1 cellular context compared by ENCODE assay signal in the genomic region with DNA sequence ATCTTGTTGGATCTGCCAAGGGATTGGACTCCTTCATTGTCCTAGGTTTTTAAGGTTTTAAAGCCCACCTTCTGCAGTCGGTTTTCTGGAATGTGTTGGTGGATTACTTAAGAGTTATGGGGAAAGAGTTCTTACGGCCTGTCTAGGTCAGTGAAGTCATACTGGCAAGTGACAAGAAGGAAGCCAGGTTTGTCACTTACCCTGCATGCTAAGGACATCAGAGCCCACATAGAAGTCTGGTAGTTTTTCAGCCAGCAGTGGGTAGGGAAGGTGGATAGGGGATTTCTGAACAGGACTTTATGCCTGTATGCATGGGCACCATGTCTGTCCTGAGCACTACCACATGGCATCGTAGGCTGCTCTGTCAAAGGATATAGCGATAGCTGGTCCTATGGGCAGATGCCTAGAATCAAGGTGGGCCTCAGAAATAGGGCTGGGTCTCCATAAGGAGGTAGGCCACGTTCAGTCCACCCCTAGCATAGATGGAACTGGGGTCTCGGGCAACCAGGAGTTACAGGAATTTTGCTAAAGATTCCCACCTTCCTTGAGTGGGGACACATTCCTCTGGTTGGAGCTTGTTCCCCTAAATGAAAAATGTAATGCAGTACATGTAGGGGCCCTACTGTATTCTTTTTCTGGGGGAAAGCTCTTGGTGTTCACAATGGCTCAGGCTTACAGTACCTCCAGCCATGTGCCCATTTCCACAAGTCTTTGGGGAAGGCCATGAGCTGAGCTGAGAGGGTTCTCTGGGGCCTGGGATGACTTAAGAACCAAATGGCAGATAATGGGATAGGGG.
TF ChIP-seq lines count a peak whose summit lies in the region.

No MANE protein-coding gene starts in this region.

TF ChIP-seq in HepG2, 621 proteins besides CTCF, POLR2A, EP300 and RAD21 (continued from another document and continues in another):
- TF ChIP-seq, protein P1, sequence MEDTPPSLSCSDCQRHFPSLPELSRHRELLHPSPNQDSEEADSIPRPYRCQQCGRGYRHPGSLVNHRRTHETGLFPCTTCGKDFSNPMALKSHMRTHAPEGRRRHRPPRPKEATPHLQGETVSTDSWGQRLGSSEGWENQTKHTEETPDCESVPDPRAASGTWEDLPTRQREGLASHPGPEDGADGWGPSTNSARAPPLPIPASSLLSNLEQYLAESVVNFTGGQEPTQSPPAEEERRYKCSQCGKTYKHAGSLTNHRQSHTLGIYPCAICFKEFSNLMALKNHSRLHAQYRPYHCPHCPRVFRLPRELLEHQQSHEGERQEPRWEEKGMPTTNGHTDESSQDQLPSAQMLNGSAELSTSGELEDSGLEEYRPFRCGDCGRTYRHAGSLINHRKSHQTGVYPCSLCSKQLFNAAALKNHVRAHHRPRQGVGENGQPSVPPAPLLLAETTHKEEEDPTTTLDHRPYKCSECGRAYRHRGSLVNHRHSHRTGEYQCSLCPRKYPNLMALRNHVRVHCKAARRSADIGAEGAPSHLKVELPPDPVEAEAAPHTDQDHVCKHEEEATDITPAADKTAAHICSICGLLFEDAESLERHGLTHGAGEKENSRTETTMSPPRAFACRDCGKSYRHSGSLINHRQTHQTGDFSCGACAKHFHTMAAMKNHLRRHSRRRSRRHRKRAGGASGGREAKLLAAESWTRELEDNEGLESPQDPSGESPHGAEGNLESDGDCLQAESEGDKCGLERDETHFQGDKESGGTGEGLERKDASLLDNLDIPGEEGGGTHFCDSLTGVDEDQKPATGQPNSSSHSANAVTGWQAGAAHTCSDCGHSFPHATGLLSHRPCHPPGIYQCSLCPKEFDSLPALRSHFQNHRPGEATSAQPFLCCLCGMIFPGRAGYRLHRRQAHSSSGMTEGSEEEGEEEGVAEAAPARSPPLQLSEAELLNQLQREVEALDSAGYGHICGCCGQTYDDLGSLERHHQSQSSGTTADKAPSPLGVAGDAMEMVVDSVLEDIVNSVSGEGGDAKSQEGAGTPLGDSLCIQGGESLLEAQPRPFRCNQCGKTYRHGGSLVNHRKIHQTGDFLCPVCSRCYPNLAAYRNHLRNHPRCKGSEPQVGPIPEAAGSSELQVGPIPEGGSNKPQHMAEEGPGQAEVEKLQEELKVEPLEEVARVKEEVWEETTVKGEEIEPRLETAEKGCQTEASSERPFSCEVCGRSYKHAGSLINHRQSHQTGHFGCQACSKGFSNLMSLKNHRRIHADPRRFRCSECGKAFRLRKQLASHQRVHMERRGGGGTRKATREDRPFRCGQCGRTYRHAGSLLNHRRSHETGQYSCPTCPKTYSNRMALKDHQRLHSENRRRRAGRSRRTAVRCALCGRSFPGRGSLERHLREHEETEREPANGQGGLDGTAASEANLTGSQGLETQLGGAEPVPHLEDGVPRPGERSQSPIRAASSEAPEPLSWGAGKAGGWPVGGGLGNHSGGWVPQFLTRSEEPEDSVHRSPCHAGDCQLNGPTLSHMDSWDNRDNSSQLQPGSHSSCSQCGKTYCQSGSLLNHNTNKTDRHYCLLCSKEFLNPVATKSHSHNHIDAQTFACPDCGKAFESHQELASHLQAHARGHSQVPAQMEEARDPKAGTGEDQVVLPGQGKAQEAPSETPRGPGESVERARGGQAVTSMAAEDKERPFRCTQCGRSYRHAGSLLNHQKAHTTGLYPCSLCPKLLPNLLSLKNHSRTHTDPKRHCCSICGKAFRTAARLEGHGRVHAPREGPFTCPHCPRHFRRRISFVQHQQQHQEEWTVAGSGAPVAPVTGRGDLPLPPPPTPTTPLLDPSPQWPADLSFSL (CRISPR knock-in tag; IDR thresholded peaks at IDR 0.05) = no peak
- TF ChIP-seq POLR2AphosphoS5 (IDR thresholded peaks at IDR 0.05; ENCODE audit: low read depth, low read length) = peak; percentile 51
- TF ChIP-seq, protein P2, sequence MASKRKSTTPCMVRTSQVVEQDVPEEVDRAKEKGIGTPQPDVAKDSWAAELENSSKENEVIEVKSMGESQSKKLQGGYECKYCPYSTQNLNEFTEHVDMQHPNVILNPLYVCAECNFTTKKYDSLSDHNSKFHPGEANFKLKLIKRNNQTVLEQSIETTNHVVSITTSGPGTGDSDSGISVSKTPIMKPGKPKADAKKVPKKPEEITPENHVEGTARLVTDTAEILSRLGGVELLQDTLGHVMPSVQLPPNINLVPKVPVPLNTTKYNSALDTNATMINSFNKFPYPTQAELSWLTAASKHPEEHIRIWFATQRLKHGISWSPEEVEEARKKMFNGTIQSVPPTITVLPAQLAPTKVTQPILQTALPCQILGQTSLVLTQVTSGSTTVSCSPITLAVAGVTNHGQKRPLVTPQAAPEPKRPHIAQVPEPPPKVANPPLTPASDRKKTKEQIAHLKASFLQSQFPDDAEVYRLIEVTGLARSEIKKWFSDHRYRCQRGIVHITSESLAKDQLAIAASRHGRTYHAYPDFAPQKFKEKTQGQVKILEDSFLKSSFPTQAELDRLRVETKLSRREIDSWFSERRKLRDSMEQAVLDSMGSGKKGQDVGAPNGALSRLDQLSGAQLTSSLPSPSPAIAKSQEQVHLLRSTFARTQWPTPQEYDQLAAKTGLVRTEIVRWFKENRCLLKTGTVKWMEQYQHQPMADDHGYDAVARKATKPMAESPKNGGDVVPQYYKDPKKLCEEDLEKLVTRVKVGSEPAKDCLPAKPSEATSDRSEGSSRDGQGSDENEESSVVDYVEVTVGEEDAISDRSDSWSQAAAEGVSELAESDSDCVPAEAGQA (IDR thresholded peaks at IDR 0.05; ENCODE audit: low read depth) = 0 out of 2 replicates have a peak, but pooled peaks have one; percentile 20
- TF ChIP-seq, protein P2 (CRISPR knock-in tag; IDR thresholded peaks at IDR 0.05; ENCODE audit: borderline replicate concordance) = no peak
- no peak for TF ChIP-seq ARNT2 (CRISPR knock-in tag; IDR thresholded peaks at IDR 0.05; ENCODE audit: low read depth)
- TF ChIP-seq POLR2G (IDR thresholded peaks at IDR 0.05; ENCODE audit: low read depth, low read length) = peak; percentile 74
- peak; percentile 50 for TF ChIP-seq PHF5A (CRISPR knock-in tag; IDR thresholded peaks at IDR 0.05; ENCODE audit: low read depth, unreplicated experiment)
- TF ChIP-seq, protein P3, sequence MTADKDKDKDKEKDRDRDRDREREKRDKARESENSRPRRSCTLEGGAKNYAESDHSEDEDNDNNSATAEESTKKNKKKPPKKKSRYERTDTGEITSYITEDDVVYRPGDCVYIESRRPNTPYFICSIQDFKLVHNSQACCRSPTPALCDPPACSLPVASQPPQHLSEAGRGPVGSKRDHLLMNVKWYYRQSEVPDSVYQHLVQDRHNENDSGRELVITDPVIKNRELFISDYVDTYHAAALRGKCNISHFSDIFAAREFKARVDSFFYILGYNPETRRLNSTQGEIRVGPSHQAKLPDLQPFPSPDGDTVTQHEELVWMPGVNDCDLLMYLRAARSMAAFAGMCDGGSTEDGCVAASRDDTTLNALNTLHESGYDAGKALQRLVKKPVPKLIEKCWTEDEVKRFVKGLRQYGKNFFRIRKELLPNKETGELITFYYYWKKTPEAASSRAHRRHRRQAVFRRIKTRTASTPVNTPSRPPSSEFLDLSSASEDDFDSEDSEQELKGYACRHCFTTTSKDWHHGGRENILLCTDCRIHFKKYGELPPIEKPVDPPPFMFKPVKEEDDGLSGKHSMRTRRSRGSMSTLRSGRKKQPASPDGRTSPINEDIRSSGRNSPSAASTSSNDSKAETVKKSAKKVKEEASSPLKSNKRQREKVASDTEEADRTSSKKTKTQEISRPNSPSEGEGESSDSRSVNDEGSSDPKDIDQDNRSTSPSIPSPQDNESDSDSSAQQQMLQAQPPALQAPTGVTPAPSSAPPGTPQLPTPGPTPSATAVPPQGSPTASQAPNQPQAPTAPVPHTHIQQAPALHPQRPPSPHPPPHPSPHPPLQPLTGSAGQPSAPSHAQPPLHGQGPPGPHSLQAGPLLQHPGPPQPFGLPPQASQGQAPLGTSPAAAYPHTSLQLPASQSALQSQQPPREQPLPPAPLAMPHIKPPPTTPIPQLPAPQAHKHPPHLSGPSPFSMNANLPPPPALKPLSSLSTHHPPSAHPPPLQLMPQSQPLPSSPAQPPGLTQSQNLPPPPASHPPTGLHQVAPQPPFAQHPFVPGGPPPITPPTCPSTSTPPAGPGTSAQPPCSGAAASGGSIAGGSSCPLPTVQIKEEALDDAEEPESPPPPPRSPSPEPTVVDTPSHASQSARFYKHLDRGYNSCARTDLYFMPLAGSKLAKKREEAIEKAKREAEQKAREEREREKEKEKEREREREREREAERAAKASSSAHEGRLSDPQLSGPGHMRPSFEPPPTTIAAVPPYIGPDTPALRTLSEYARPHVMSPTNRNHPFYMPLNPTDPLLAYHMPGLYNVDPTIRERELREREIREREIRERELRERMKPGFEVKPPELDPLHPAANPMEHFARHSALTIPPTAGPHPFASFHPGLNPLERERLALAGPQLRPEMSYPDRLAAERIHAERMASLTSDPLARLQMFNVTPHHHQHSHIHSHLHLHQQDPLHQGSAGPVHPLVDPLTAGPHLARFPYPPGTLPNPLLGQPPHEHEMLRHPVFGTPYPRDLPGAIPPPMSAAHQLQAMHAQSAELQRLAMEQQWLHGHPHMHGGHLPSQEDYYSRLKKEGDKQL (CRISPR knock-in tag; IDR thresholded peaks at IDR 0.05; ENCODE audit: low read depth) = no peak
- TF ChIP-seq, protein P4, sequence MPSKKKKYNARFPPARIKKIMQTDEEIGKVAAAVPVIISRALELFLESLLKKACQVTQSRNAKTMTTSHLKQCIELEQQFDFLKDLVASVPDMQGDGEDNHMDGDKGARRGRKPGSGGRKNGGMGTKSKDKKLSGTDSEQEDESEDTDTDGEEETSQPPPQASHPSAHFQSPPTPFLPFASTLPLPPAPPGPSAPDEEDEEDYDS (CRISPR knock-in tag; IDR thresholded peaks at IDR 0.05) = no peak
- no peak for TF ChIP-seq ZNF431 (CRISPR knock-in tag; IDR thresholded peaks at IDR 0.05; ENCODE audit: borderline replicate concordance, low read depth)
- no peak for TF ChIP-seq FOXP1 (IDR thresholded peaks at IDR 0.05)
- TF ChIP-seq FOXP1 (CRISPR knock-in tag; IDR thresholded peaks at IDR 0.05) = no peak
- TF ChIP-seq ZNF331 (CRISPR knock-in tag; IDR thresholded peaks at IDR 0.05) = no peak
- TF ChIP-seq ARHGAP35 (CRISPR knock-in tag; IDR thresholded peaks at IDR 0.05; ENCODE audit: borderline replicate concordance) = no peak
- no peak for TF ChIP-seq KLF6 (CRISPR knock-in tag; IDR thresholded peaks at IDR 0.05)
- 0 out of 2 replicates have a peak, but pooled peaks have one; percentile 23 for TF ChIP-seq CBX5 (CRISPR knock-in tag; IDR thresholded peaks at IDR 0.05; ENCODE audit: borderline replicate concordance)
- peak; percentile 31; the same call in 1 of the 2 replicates for TF ChIP-seq SALL2 (CRISPR knock-in tag; IDR thresholded peaks at IDR 0.05)
- TF ChIP-seq MYC (CRISPR knock-in tag; IDR thresholded peaks at IDR 0.05; ENCODE audit: borderline replicate concordance) = no peak
- no peak for TF ChIP-seq SMARCC2 (IDR thresholded peaks at IDR 0.05)
- TF ChIP-seq ZNF180 (CRISPR knock-in tag; IDR thresholded peaks at IDR 0.05; ENCODE audit: borderline replicate concordance, low read depth) = no peak
- no peak for TF ChIP-seq ZNF33B (CRISPR knock-in tag; IDR thresholded peaks at IDR 0.05)
